In genomic region chr10:69056129-69056528, GRCh38 we compare ENCODE assay signal across 1 cellular context.
TF ChIP-seq lines count a peak whose summit lies in the region.

No MANE protein-coding gene starts in this region.

TF ChIP-seq in GM12878, 131 proteins besides CTCF, POLR2A, EP300 and RAD21 (continued from another document):
- TF ChIP-seq NR2C1 (IDR thresholded peaks at IDR 0.05) = peak; percentile 76
- TF ChIP-seq BRCA1 (IDR thresholded peaks at IDR 0.05; ENCODE audit: low read depth, low read length) = no peak
- no peak for TF ChIP-seq RB1 (IDR thresholded peaks at IDR 0.05; ENCODE audit: borderline replicate concordance)
- TF ChIP-seq JUNB (IDR thresholded peaks at IDR 0.05) = no peak
- no peak for TF ChIP-seq IRF3 (IDR thresholded peaks at IDR 0.05)
- TF ChIP-seq ZNF384 (IDR thresholded peaks at IDR 0.05; ENCODE audit: borderline replicate concordance, low read depth, low read length) = no peak
- TF ChIP-seq MYC (IDR thresholded peaks at IDR 0.05; ENCODE audit: insufficient read depth, insufficient read length, insufficient replicate concordance, low read length, severe bottlenecking) = no peak
- TF ChIP-seq USF1 (IDR thresholded peaks at IDR 0.05; ENCODE audit: borderline replicate concordance, extremely low read length, insufficient read depth, low read depth, low read length) = no peak
- TF ChIP-seq ZNF687 (IDR thresholded peaks at IDR 0.05) = peak; percentile 86
- peak; percentile 74; the same call in 1 of the 2 replicates for TF ChIP-seq GATAD2B (conservative IDR thresholded peaks at IDR 0.05; ENCODE audit: low read depth)
- TF ChIP-seq HCFC1 (IDR thresholded peaks at IDR 0.05; ENCODE audit: low read length) = no peak
- no peak for TF ChIP-seq ZBED1 (IDR thresholded peaks at IDR 0.05; ENCODE audit: borderline replicate concordance)
- TF ChIP-seq SRF (IDR thresholded peaks at IDR 0.05; ENCODE audit: low read depth in 2 of 2, low read length in 2 of 2) = no peak
- no peak for TF ChIP-seq ZNF622 (IDR thresholded peaks at IDR 0.05)
- TF ChIP-seq HDGF (IDR thresholded peaks at IDR 0.05) = no peak
- no peak for TF ChIP-seq ZBTB33 (IDR thresholded peaks at IDR 0.05)
- no peak for TF ChIP-seq TCF7 (IDR thresholded peaks at IDR 0.05; ENCODE audit: borderline replicate concordance)
- peak in 1 of 2 experiments; percentile 69; a peak in 1 of 4 replicates for TF ChIP-seq ETV6 (conservative IDR thresholded peaks at IDR 0.05 in 1 of 2, IDR thresholded peaks at IDR 0.05 in 1 of 2; ENCODE audit: borderline replicate concordance in 1 of 2, low read depth in 1 of 2)
- TF ChIP-seq KDM1A (IDR thresholded peaks at IDR 0.05; ENCODE audit: borderline replicate concordance) = no peak
- 0 out of 2 replicates have a peak, but pooled peaks have one; percentile 30 for TF ChIP-seq IRF4 (IDR thresholded peaks at IDR 0.05; ENCODE audit: low read depth, low read length)
- no peak for TF ChIP-seq STAT1 (conservative IDR thresholded peaks at IDR 0.05)
- TF ChIP-seq EGR1 (IDR thresholded peaks at IDR 0.05; ENCODE audit: borderline replicate concordance in 1 of 2, low read depth in 2 of 2, low read length in 2 of 2) = no peak
- TF ChIP-seq SPI1 (IDR thresholded peaks at IDR 0.05; ENCODE audit: borderline replicate concordance, insufficient read depth, low read depth, low read length) = peak; percentile 81
- TF ChIP-seq CREM (IDR thresholded peaks at IDR 0.05; ENCODE audit: low read depth) = 0 out of 2 replicates have a peak, but pooled peaks have one; percentile 19
- TF ChIP-seq TARDBP (IDR thresholded peaks at IDR 0.05; ENCODE audit: borderline replicate concordance) = no peak
- peak; percentile 68; the same call in 1 of the 2 replicates for TF ChIP-seq PAX5 (IDR thresholded peaks at IDR 0.05; ENCODE audit: borderline replicate concordance, low read depth, low read length)
- TF ChIP-seq SMC3 (IDR thresholded peaks at IDR 0.05; ENCODE audit: borderline replicate concordance, low read length) = no peak
- TF ChIP-seq ZNF274 (IDR thresholded peaks at IDR 0.05; ENCODE audit: insufficient read depth, insufficient read length) = no peak
- peak; percentile 57 for TF ChIP-seq EED (IDR thresholded peaks at IDR 0.05; ENCODE audit: low read depth)
- no peak for TF ChIP-seq NRF1 (conservative IDR thresholded peaks at IDR 0.05; ENCODE audit: low read depth, low read length)
- no peak for TF ChIP-seq ZNF207 (IDR thresholded peaks at IDR 0.05; ENCODE audit: borderline replicate concordance)
- no peak for TF ChIP-seq RELA (IDR thresholded peaks at IDR 0.05; ENCODE audit: borderline replicate concordance, partially characterized antibody)
- TF ChIP-seq SIX5 (IDR thresholded peaks at IDR 0.05; ENCODE audit: low read depth, low read length, severe bottlenecking) = no peak
- no peak for TF ChIP-seq PKNOX1 (IDR thresholded peaks at IDR 0.05)
- TF ChIP-seq RUNX3 (IDR thresholded peaks at IDR 0.05; ENCODE audit: low read length) = peak; percentile 53; the same call in 1 of the 2 replicates
- TF ChIP-seq SUPT20H (IDR thresholded peaks at IDR 0.05; ENCODE audit: borderline replicate concordance, control insufficient read depth, low read depth, low read length) = no peak
- peak; percentile 61 for TF ChIP-seq SP1 (IDR thresholded peaks at IDR 0.05; ENCODE audit: low read depth, low read length)
- TF ChIP-seq SUZ12 (IDR thresholded peaks at IDR 0.05; ENCODE audit: unreplicated experiment) = no peak
- TF ChIP-seq CHD2 (IDR thresholded peaks at IDR 0.05; ENCODE audit: borderline replicate concordance, low read depth, low read length) = peak; percentile 65; the same call in 1 of the 2 replicates
- TF ChIP-seq ZBTB4 (CRISPR knock-in tag; IDR thresholded peaks at IDR 0.05) = no peak
- TF ChIP-seq TAF1 (IDR thresholded peaks at IDR 0.05; ENCODE audit: borderline replicate concordance, low read depth, low read length) = no peak
- TF ChIP-seq REST (IDR thresholded peaks at IDR 0.05; ENCODE audit: low read depth, low read length) = no peak
- TF ChIP-seq NBN (IDR thresholded peaks at IDR 0.05) = no peak
- TF ChIP-seq HDAC2 (IDR thresholded peaks at IDR 0.05) = no peak
- TF ChIP-seq NFIC (IDR thresholded peaks at IDR 0.05; ENCODE audit: low read depth, low read length) = no peak
- TF ChIP-seq ELK1 (IDR thresholded peaks at IDR 0.05; ENCODE audit: low read depth, low read length) = peak; percentile 49; the same call in 1 of the 2 replicates
